Comparison of ENCODE assay signal across 22 cellular contexts in genomic region chr5:171094356-171094755, GRCh38.
"Had no signal": no experiment of that assay in that cellular context is flagged by ENCODE, and none has a peak within 500 bp of the region (broad histone marks: within the 10 kb centered on the region; RNA-seq: fewer than 3 reads in every experiment).

No MANE protein-coding gene starts in this region.

- H3K4me3 ChIP-seq: heart left ventricle, lung, prostate gland, spleen, tibial artery, upper lobe of left lung, uterus had no signal

- H3K36me3 ChIP-seq: heart left ventricle, prostate gland, spleen, tibial artery, upper lobe of left lung, uterus had no signal

- H3K9ac ChIP-seq: parathyroid adenoma had no signal

- H3K9me3 ChIP-seq: prostate gland had no signal

- H3K27ac ChIP-seq: heart left ventricle, parathyroid adenoma, prostate gland, spleen, tibial artery, upper lobe of left lung, uterus had no signal

- H3K36me3 Mint-ChIP-seq: naive thymus-derived CD4-positive, alpha-beta T cell; stimulated activated memory B cell treated with anti-CD40 and anti-IgM and Interleukin-4, amounts not matched to agents 10 μg/mL and 1 μg/mL and 100 μg/mL, for 72 hours had no signal

- H3K27me3 ChIP-seq: heart left ventricle, spleen, tibial artery, upper lobe of left lung, uterus had no signal

- DNase-seq: effector CD4-positive, alpha-beta T cell; endodermal cell; heart left ventricle; hypothalamus; left colon; left ventricle myocardium superior; naive thymus-derived CD4-positive, alpha-beta T cell; nephron progenitor cell; retina; spleen; stimulated activated CD4-positive, alpha-beta T cell treated with anti-CD3 and anti-CD28 coated beads, Interleukin-15, amount 100 ng/mL, for 24 hours; stimulated activated CD4-positive, alpha-beta T cell treated with anti-CD3 and anti-CD28 coated beads, Interleukin-1b, Interleukin-23, amount 100 ng/mL, for 48 hours; stimulated activated CD4-positive, alpha-beta T cell treated with anti-CD3 and anti-CD28 coated beads, Interleukin-4, amount 100 ng/mL, for 24 hours; tibial artery; upper lobe of left lung; uterus had no signal

- H3K4me1 Mint-ChIP-seq: endodermal cell; naive thymus-derived CD4-positive, alpha-beta T cell; nephron progenitor cell; stimulated activated memory B cell treated with anti-CD40 and anti-IgM and Interleukin-4, amounts not matched to agents 10 μg/mL and 1 μg/mL and 100 μg/mL, for 72 hours had no signal

- H2AFZ ChIP-seq: parathyroid adenoma had no signal

- H3K79me2 ChIP-seq: parathyroid adenoma had no signal

- H3K27me3 Mint-ChIP-seq: dendritic cell treated with granulocyte-macrophage colony-stimulating factor and Interleukin-4, amounts not matched to agents 40 ng/mL and 50 ng/mL, for 4 days; naive thymus-derived CD4-positive, alpha-beta T cell; stimulated activated memory B cell treated with anti-CD40 and anti-IgM and Interleukin-4, amounts not matched to agents 10 μg/mL and 1 μg/mL and 100 μg/mL, for 72 hours; stimulated activated naive CD8-positive, alpha-beta T cell treated with anti-CD3 and anti-CD28 coated beads, Interleukin-15, Interleukin-2, amounts not matched to agents 100 ng/mL and 50 ng/mL, for 24 hours had no signal

- H3K4me3 Mint-ChIP-seq: dendritic cell treated with granulocyte-macrophage colony-stimulating factor and Interleukin-4, amounts not matched to agents 40 ng/mL and 50 ng/mL, for 4 days; endodermal cell; naive thymus-derived CD4-positive, alpha-beta T cell; nephron progenitor cell; stimulated activated memory B cell treated with anti-CD40 and anti-IgM and Interleukin-4, amounts not matched to agents 10 μg/mL and 1 μg/mL and 100 μg/mL, for 72 hours; stimulated activated naive CD8-positive, alpha-beta T cell treated with anti-CD3 and anti-CD28 coated beads, Interleukin-15, Interleukin-2, amounts not matched to agents 100 ng/mL and 50 ng/mL, for 24 hours had no signal

- H3K4me1 ChIP-seq: heart left ventricle, parathyroid adenoma, prostate gland, spleen, tibial artery, upper lobe of left lung, uterus had no signal

- H3K27ac Mint-ChIP-seq: dendritic cell treated with granulocyte-macrophage colony-stimulating factor and Interleukin-4, amounts not matched to agents 40 ng/mL and 50 ng/mL, for 4 days; endodermal cell; naive thymus-derived CD4-positive, alpha-beta T cell; nephron progenitor cell; stimulated activated memory B cell treated with anti-CD40 and anti-IgM and Interleukin-4, amounts not matched to agents 10 μg/mL and 1 μg/mL and 100 μg/mL, for 72 hours; stimulated activated naive CD8-positive, alpha-beta T cell treated with anti-CD3 and anti-CD28 coated beads, Interleukin-15, Interleukin-2, amounts not matched to agents 100 ng/mL and 50 ng/mL, for 24 hours had no signal
